ENCODE assay signal across 20 cellular contexts in genomic region chr1:92854386-92854785, GRCh38. TPM values are rescaled to one million over a fixed set of nuclear protein-coding genes. Genes with fewer than 3 reads are reported as not detected.
DNase-seq lines count a peak whose midpoint lies in the region; ATAC-seq and TF ChIP-seq lines count a peak whose summit lies in the region.
"Had no signal": no experiment of that assay in that cellular context is flagged by ENCODE, and none has a peak within 500 bp of the region (broad histone marks: within the 10 kb centered on the region; RNA-seq: fewer than 3 reads in every experiment).

No MANE protein-coding gene starts in this region.

- no peaks in the 10 kb centered on the region for H3K36me3 ChIP-seq in left lung
- H3K36me3 ChIP-seq in upper lobe of right lung, result no peaks in the 10 kb centered on the region
- H3K36me3 ChIP-seq: lower lobe of right lung had no signal

- H3K4me3 Mint-ChIP-seq in stimulated activated naive CD8-positive, alpha-beta T cell treated with anti-CD3 and anti-CD28 coated beads, Interleukin-15, amount 100 ng/mL, for 72 hours, result no peak overlapping the region
- no peak overlapping the region for H3K4me3 Mint-ChIP-seq in WTC11
- no peak overlapping the region for H3K4me3 Mint-ChIP-seq in activated CD8-positive, alpha-beta memory T cell treated with anti-CD3 and anti-CD28 coated beads, Interleukin-2, amount 10 ng/mL, durations not matched to agents 7 days and 5 days
- H3K4me3 Mint-ChIP-seq: GM23338, T-cell had no signal

- H3K9me3 ChIP-seq in left lung (peaks cover 0 to 3% of the 10 kb centered on the region in 2 donors), upper lobe of right lung (no peaks in the 10 kb centered on the region)
- H3K9me3 ChIP-seq: lower lobe of right lung, suprapubic skin had no signal

- no peak overlapping the region for H3K27ac ChIP-seq in left lung
- no peak overlapping the region for H3K27ac ChIP-seq in upper lobe of right lung
- H3K27ac ChIP-seq: lower lobe of right lung, suprapubic skin had no signal

- H3K4me3 ChIP-seq in left lung (no peak overlapping the region), upper lobe of right lung (no peak overlapping the region)
- H3K4me3 ChIP-seq: GM23338, lower lobe of right lung, suprapubic skin had no signal

- H3K36me3 Mint-ChIP-seq in WTC11, result no peaks in the 10 kb centered on the region
- H3K36me3 Mint-ChIP-seq in activated CD8-positive, alpha-beta memory T cell treated with anti-CD3 and anti-CD28 coated beads, Interleukin-2, amount 10 ng/mL, durations not matched to agents 7 days and 5 days, result peaks cover 5% of the 10 kb centered on the region

- no peak for DNase-seq in stimulated activated naive CD8-positive, alpha-beta T cell treated with anti-CD3 and anti-CD28 coated beads, Interleukin-15, amount 100 ng/mL, for 72 hours
- no peak for DNase-seq in stimulated activated naive CD8-positive, alpha-beta T cell treated with anti-CD3 and anti-CD28 coated beads, Interleukin-15, Interleukin-2, amounts not matched to agents 100 U/mL and 50 U/mL, for 24 hours
- DNase-seq in WTC11 (ENCODE audit: low spot score) (no peak), left lung (no peak), upper lobe of right lung (no peak), NAMALWA (ENCODE audit: low spot score) (no peak)
- DNase-seq in activated CD8-positive, alpha-beta memory T cell treated with anti-CD3 and anti-CD28 coated beads, Interleukin-2, amount 10 ng/mL, durations not matched to agents 7 days and 5 days, result no peak
- DNase-seq: activated CD4-positive, alpha-beta T cell treated with anti-CD3 and anti-CD28 coated beads, Interleukin-2, amount 50 U/mL, for 4 hours; activated naive CD4-positive, alpha-beta T cell treated with Interleukin-2 at 50 U/mL for 16 hours; activated T-cell treated with anti-CD3 and anti-CD28 coated beads, Interleukin-2, amount 50 U/mL, for 1 hour; anterior cingulate cortex; C1 segment of cervical spinal cord; lower lobe of right lung; NCI-H1930; right cardiac atrium; SHP77 treated with DMSO at 0.1 percent for 48 hours; T-cell had no signal

- H3K27me3 ChIP-seq in left lung (no peaks in the 10 kb centered on the region), upper lobe of right lung (no peaks in the 10 kb centered on the region)
- H3K27me3 ChIP-seq: suprapubic skin had no signal

- no peaks in the 10 kb centered on the region for H3K9me3 Mint-ChIP-seq in stimulated activated naive CD8-positive, alpha-beta T cell treated with anti-CD3 and anti-CD28 coated beads, Interleukin-15, amount 100 ng/mL, for 72 hours
- no peaks in the 10 kb centered on the region for H3K9me3 Mint-ChIP-seq in WTC11
- H3K9me3 Mint-ChIP-seq in activated CD8-positive, alpha-beta memory T cell treated with anti-CD3 and anti-CD28 coated beads, Interleukin-2, amount 10 ng/mL, durations not matched to agents 7 days and 5 days (ENCODE audit: low read depth), result no peaks in the 10 kb centered on the region
- H3K9me3 Mint-ChIP-seq: GM23338 had no signal

- H3K4me1 Mint-ChIP-seq in stimulated activated naive CD8-positive, alpha-beta T cell treated with anti-CD3 and anti-CD28 coated beads, Interleukin-15, amount 100 ng/mL, for 72 hours, result peaks cover 37% of the 10 kb centered on the region
- no peaks in the 10 kb centered on the region for H3K4me1 Mint-ChIP-seq in WTC11
- H3K4me1 Mint-ChIP-seq in activated CD8-positive, alpha-beta memory T cell treated with anti-CD3 and anti-CD28 coated beads, Interleukin-2, amount 10 ng/mL, durations not matched to agents 7 days and 5 days, result peaks cover 17% of the 10 kb centered on the region

- ATAC-seq in stimulated activated naive CD8-positive, alpha-beta T cell treated with anti-CD3 and anti-CD28 coated beads, Interleukin-15, amount 100 ng/mL, for 72 hours, result peak; percentile 27
- ATAC-seq in stimulated activated naive CD8-positive, alpha-beta T cell treated with anti-CD3 and anti-CD28 coated beads, Interleukin-15, Interleukin-2, amounts not matched to agents 100 U/mL and 50 U/mL, for 24 hours, result no peak
- ATAC-seq in WTC11 (no peak), left lung (peak; percentile 13), upper lobe of right lung (peak; percentile 38), GM19455 (IDR thresholded peaks at IDR 0.05; ENCODE audit: unreplicated experiment) (no peak)
- ATAC-seq in activated CD8-positive, alpha-beta memory T cell treated with anti-CD3 and anti-CD28 coated beads, Interleukin-2, amount 10 ng/mL, durations not matched to agents 7 days and 5 days, result no peak
- ATAC-seq: GM23338, right cardiac atrium, T-cell had no signal

- H3K4me1 ChIP-seq in left lung, result peaks cover 7 to 29% of the 10 kb centered on the region in 2 donors
- peaks cover 8% of the 10 kb centered on the region for H3K4me1 ChIP-seq in upper lobe of right lung
- H3K4me1 ChIP-seq: lower lobe of right lung had no signal

- no peak overlapping the region for H3K27ac Mint-ChIP-seq in stimulated activated naive CD8-positive, alpha-beta T cell treated with anti-CD3 and anti-CD28 coated beads, Interleukin-15, amount 100 ng/mL, for 72 hours
- 0 out of 2 replicates have a peak overlapping the region, but pooled peaks have one; percentile 17 for H3K27ac Mint-ChIP-seq in WTC11
- no peak overlapping the region for H3K27ac Mint-ChIP-seq in activated CD8-positive, alpha-beta memory T cell treated with anti-CD3 and anti-CD28 coated beads, Interleukin-2, amount 10 ng/mL, durations not matched to agents 7 days and 5 days
- H3K27ac Mint-ChIP-seq: GM23338, T-cell had no signal

- CTCF ChIA-PET in WTC11 (lab: Charles Lee), result interaction anchor here (1.0 to 2.4 kb wide), 2 partner anchors 105 to 139 kb away, joined by 3 to 11 read pairs; no protein-coding TSS in a partner anchor
- CTCF ChIA-PET in activated CD8-positive, alpha-beta memory T cell treated with anti-CD3 and anti-CD28 coated beads, Interleukin-2, amount 10 ng/mL, durations not matched to agents 7 days and 5 days (lab: Charles Lee), result interaction anchor here (1.4 to 8.9 kb wide), 6 partner anchors 12 to 140 kb away, joined by 7 to 160 read pairs (median 10); partner anchors contain the start of genes DIPK1A and RPL5

- intact Hi-C loops in left lung (cut with DNase I), result no loop called here
- intact Hi-C loops in upper lobe of right lung (cut with DNase I), result loop anchor here (10.0 kb wide), 1 partner anchor 140 kb away; no protein-coding TSS in a partner anchor

- POLR2A ChIA-PET in WTC11 (lab: Charles Lee), result no interaction called here

- H3K27me3 Mint-ChIP-seq in stimulated activated naive CD8-positive, alpha-beta T cell treated with anti-CD3 and anti-CD28 coated beads, Interleukin-15, amount 100 ng/mL, for 72 hours, result no peaks in the 10 kb centered on the region
- no peaks in the 10 kb centered on the region for H3K27me3 Mint-ChIP-seq in WTC11 (ENCODE audit: low read depth)
- H3K27me3 Mint-ChIP-seq in activated CD8-positive, alpha-beta memory T cell treated with anti-CD3 and anti-CD28 coated beads, Interleukin-2, amount 10 ng/mL, durations not matched to agents 7 days and 5 days, result no peaks in the 10 kb centered on the region
- H3K27me3 Mint-ChIP-seq: T-cell had no signal

- no peak for TF ChIP-seq CTCF in WTC11 (IDR thresholded peaks at IDR 0.05)
- TF ChIP-seq CTCF in left lung (IDR thresholded peaks at IDR 0.05), result no peak
- TF ChIP-seq CTCF in upper lobe of right lung (IDR thresholded peaks at IDR 0.05), result no peak

TF ChIP-seq in WTC11, 78 proteins besides CTCF, POLR2A, EP300 and RAD21 (continues in another document):
- no peak for TF ChIP-seq ATF1 (CRISPR knock-in tag; IDR thresholded peaks at IDR 0.05)
- no peak for TF ChIP-seq FOXP1 (CRISPR knock-in tag; IDR thresholded peaks at IDR 0.05; ENCODE audit: borderline replicate concordance)
- no peak for TF ChIP-seq GTF2I (CRISPR knock-in tag; conservative IDR thresholded peaks at IDR 0.05)
- no peak for TF ChIP-seq CREM (CRISPR knock-in tag; IDR thresholded peaks at IDR 0.05)
- no peak for TF ChIP-seq MLX (CRISPR knock-in tag; IDR thresholded peaks at IDR 0.05)
- no peak for TF ChIP-seq ZBTB21 (CRISPR knock-in tag; IDR thresholded peaks at IDR 0.05; ENCODE audit: borderline replicate concordance)
- no peak for TF ChIP-seq SMAD4 (CRISPR knock-in tag; IDR thresholded peaks at IDR 0.05)
- TF ChIP-seq EMX1 (CRISPR knock-in tag; IDR thresholded peaks at IDR 0.05), result no peak

RNA-seq across cellular contexts. Expression of gene RPL5, which starts 22.5 kb away (rescaled TPM):
- total RNA-seq in WTC11 (2021), result 1,430 to 1,486 TPM (median 1,433 TPM) in 3 replicates
- 100 to 1,000 TPM; 695 to 747 TPM for total RNA-seq in left lung
- 711 TPM for total RNA-seq in upper lobe of right lung
- 100 to 1,000 TPM; 581 to 800 TPM for total RNA-seq in activated CD8-positive, alpha-beta memory T cell treated with anti-CD3 and anti-CD28 coated beads, Interleukin-2, amount 10 ng/mL, durations not matched to agents 7 days and 5 days

Comparison
In these comparisons a context has a peak if more than half of its experiments do, and no peak if none do; other contexts are left out.
1. ATAC-seq: peak in stimulated activated naive CD8-positive, alpha-beta T cell treated with anti-CD3 and anti-CD28 coated beads, Interleukin-15, amount 100 ng/mL, for 72 hours (single experiment), left lung (single experiment) and upper lobe of right lung (single experiment); none in stimulated activated naive CD8-positive, alpha-beta T cell treated with anti-CD3 and anti-CD28 coated beads, Interleukin-15, Interleukin-2, amounts not matched to agents 100 U/mL and 50 U/mL, for 24 hours (single experiment), WTC11 (single experiment), activated CD8-positive, alpha-beta memory T cell treated with anti-CD3 and anti-CD28 coated beads, Interleukin-2, amount 10 ng/mL, durations not matched to agents 7 days and 5 days (single experiment) and GM19455 (single experiment).